In the genomic region with DNA sequence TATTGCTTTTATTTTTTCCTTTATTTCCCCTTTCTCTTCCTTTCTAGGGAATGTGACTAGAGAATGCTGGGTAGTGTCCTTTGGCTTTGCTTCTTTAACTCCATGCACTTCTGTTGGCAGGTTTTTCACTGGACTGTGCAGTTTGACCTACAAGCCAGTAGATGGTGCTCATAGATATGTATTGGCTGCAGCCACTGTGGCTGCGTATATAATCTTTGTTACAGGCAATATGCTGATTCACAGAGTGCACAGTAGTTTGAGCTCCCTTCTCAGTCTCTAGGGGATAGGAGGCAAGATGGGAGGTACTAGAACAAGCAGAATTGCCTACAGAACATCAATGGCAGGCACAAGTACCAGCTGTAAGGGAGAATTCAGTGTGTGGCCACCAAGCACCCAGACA, we compare ENCODE assay signal across 8 cellular contexts.
DNase-seq lines count a peak whose midpoint lies in the region; ATAC-seq and TF ChIP-seq lines count a peak whose summit lies in the region.

No MANE protein-coding gene starts in this region.

- no peak overlapping the region for H3K27ac ChIP-seq in 22Rv1

- ATAC-seq in GM18861 (IDR thresholded peaks at IDR 0.05; ENCODE audit: unreplicated experiment) = peak; percentile 96

- peak; percentile 63 for TF ChIP-seq CTCF in 22Rv1 (IDR thresholded peaks at IDR 0.05)

- DNase-seq in KG1 (lab: John Stamatoyannopoulos, UW) (peak; percentile 6), SW 1271 (lab: John Stamatoyannopoulos, UW) (peak; percentile 11 to 45), midbrain (lab: John Stamatoyannopoulos, UW) (peak; percentile 6), nucleus accumbens (lab: John Stamatoyannopoulos, UW) (no peak), hippocampal formation (lab: John Stamatoyannopoulos, UW) (no peak)
- DNase-seq in activated CD4-positive, CD25-positive, alpha-beta regulatory T cell treated with anti-CD3 and anti-CD28 coated beads, Interleukin-2, amount 50 U/mL, for 72 hours = no peak

Comparison
In these comparisons a context has a peak if more than half of its experiments do, and no peak if none do; other contexts are left out.
1. DNase-seq: peak in KG1 (single experiment), SW 1271 (2 of 2) and midbrain (single experiment); none in activated CD4-positive, CD25-positive, alpha-beta regulatory T cell treated with anti-CD3 and anti-CD28 coated beads, Interleukin-2, amount 50 U/mL, for 72 hours (single experiment), nucleus accumbens (0 of 56) and hippocampal formation (0 of 2).